8 cellular contexts compared by ENCODE assay signal in genomic region chr2:37711308-37711731, GRCh38. TPM values are rescaled to one million over a fixed set of nuclear protein-coding genes. Genes with fewer than 3 reads are reported as not detected.
A peak's percentile ranks its signal among the peaks of the same experiment; 100 is the strongest.
DNase-seq lines count a peak whose midpoint lies in the region; ATAC-seq and TF ChIP-seq lines count a peak whose summit lies in the region.

No MANE protein-coding gene starts in this region.

- peaks cover 7% of the 10 kb centered on the region; the same call in 1 of the 2 replicates for H3F3A ChIP-seq in MM.1S (ENCODE audit: insufficient read depth, low read length)

- H3K9ac ChIP-seq in MM.1S (ENCODE audit: low read length) = no peak overlapping the region

- no peak for TF ChIP-seq CTCF in MM.1S (IDR thresholded peaks at IDR 0.05; ENCODE audit: low read length)
- no peak for TF ChIP-seq CTCF in GM13977 (IDR thresholded peaks at IDR 0.05; ENCODE audit: extremely low read depth, insufficient read depth, missing control alignments)

- H3K9me2 ChIP-seq in MM.1S (replicated peaks; ENCODE audit: insufficient read depth, low read length) = no peaks in the 10 kb centered on the region

- H3K27ac Mint-ChIP-seq in activated naive CD8-positive, alpha-beta T cell treated with anti-CD3 and anti-CD28 coated beads, Interleukin-2, amount 50 U/mL, for 24 hours = no peak overlapping the region

- peak overlapping the region; percentile 13; the same call in 1 of the 2 replicates for H3K27ac ChIP-seq in MM.1S (ENCODE audit: low read length)

- peaks cover 49% of the 10 kb centered on the region for H3K4me1 ChIP-seq in MM.1S (ENCODE audit: low read length)

- in situ Hi-C loops in GM13977 (cut with MboI; ENCODE audit: low pct_unique_long_range_greater_than_20kb, low sequenced_read_pairs, unreplicated experiment) = no loop called here

- ATAC-seq in activated naive CD8-positive, alpha-beta T cell treated with anti-CD3 and anti-CD28 coated beads, Interleukin-2, amount 50 U/mL, for 24 hours = peak; percentile 75

- H3K79me2 ChIP-seq in MM.1S (ENCODE audit: low read length) = no peaks in the 10 kb centered on the region

- peaks cover 7% of the 10 kb centered on the region for H3K36me3 Mint-ChIP-seq in activated naive CD8-positive, alpha-beta T cell treated with anti-CD3 and anti-CD28 coated beads, Interleukin-2, amount 50 U/mL, for 24 hours (ENCODE audit: low read depth)

- no peaks in the 10 kb centered on the region for H3K9me3 ChIP-seq in MM.1S (replicated peaks; ENCODE audit: insufficient read depth, low read length)

- H3K27me3 ChIP-seq in MM.1S (replicated peaks; ENCODE audit: insufficient read depth, low read length) = no peaks in the 10 kb centered on the region; the same call in 1 of the 2 replicates

- H3K4me3 ChIP-seq in MM.1S (ENCODE audit: low read length) = no peak overlapping the region

- H2AFZ ChIP-seq in MM.1S (ENCODE audit: low read length) = no peak overlapping the region

- H3K9me3 Mint-ChIP-seq in activated naive CD8-positive, alpha-beta T cell treated with anti-CD3 and anti-CD28 coated beads, Interleukin-2, amount 50 U/mL, for 24 hours = peaks cover 22% of the 10 kb centered on the region

- no peaks in the 10 kb centered on the region for H4K20me1 ChIP-seq in MM.1S (ENCODE audit: insufficient read depth, low read length)

- H3K4me3 Mint-ChIP-seq in activated naive CD8-positive, alpha-beta T cell treated with anti-CD3 and anti-CD28 coated beads, Interleukin-2, amount 50 U/mL, for 24 hours = no peak overlapping the region

- H3K4me2 ChIP-seq in MM.1S (ENCODE audit: low read depth, low read length) = peak overlapping the region; percentile 39

- peaks cover 46% of the 10 kb centered on the region for H3K4me1 Mint-ChIP-seq in activated naive CD8-positive, alpha-beta T cell treated with anti-CD3 and anti-CD28 coated beads, Interleukin-2, amount 50 U/mL, for 24 hours

- DNase-seq in activated naive CD4-positive, alpha-beta T cell treated with Interleukin-2 at 50 U/mL for 16 hours = peak; percentile 6
- DNase-seq in activated naive CD4-positive, alpha-beta T cell treated with anti-CD3 and anti-CD28 coated beads, Interleukin-2, amount 50 U/mL, for 16 hours = no peak
- DNase-seq in MM.1S = peak; percentile 83
- peak; percentile 29 for DNase-seq in activated naive CD8-positive, alpha-beta T cell treated with anti-CD3 and anti-CD28 coated beads, Interleukin-2, amount 50 U/mL, for 24 hours
- peak; percentile 89 for DNase-seq in myocyte (ENCODE audit: low read depth)
- DNase-seq in GM13977 (ENCODE audit: low spot score) = no peak
- no peak for DNase-seq in pons (ENCODE audit: low spot score)
- no peak for DNase-seq in midbrain (lab: John Stamatoyannopoulos, UW)

- no peaks in the 10 kb centered on the region for H3K27me3 Mint-ChIP-seq in activated naive CD8-positive, alpha-beta T cell treated with anti-CD3 and anti-CD28 coated beads, Interleukin-2, amount 50 U/mL, for 24 hours

- no peaks in the 10 kb centered on the region for H3K36me3 ChIP-seq in MM.1S (replicated peaks; ENCODE audit: insufficient read depth, low read length)

RNA-seq across cellular contexts. Expression of gene CDC42EP3, which starts 39.9 kb away (rescaled TPM):
- total RNA-seq in myocyte = 149 and 184 TPM in 2 replicates
- polyA plus RNA-seq in myocyte (2012) = 161 TPM

Comparison
In these comparisons a context has a peak if more than half of its experiments do, and no peak if none do; other contexts are left out.
1. DNase-seq: peak in activated naive CD4-positive, alpha-beta T cell treated with Interleukin-2 at 50 U/mL for 16 hours (single experiment), MM.1S (single experiment), activated naive CD8-positive, alpha-beta T cell treated with anti-CD3 and anti-CD28 coated beads, Interleukin-2, amount 50 U/mL, for 24 hours (single experiment) and myocyte (single experiment); none in activated naive CD4-positive, alpha-beta T cell treated with anti-CD3 and anti-CD28 coated beads, Interleukin-2, amount 50 U/mL, for 16 hours (single experiment), GM13977 (single experiment), pons (single experiment) and midbrain (single experiment).